In the genomic region with DNA sequence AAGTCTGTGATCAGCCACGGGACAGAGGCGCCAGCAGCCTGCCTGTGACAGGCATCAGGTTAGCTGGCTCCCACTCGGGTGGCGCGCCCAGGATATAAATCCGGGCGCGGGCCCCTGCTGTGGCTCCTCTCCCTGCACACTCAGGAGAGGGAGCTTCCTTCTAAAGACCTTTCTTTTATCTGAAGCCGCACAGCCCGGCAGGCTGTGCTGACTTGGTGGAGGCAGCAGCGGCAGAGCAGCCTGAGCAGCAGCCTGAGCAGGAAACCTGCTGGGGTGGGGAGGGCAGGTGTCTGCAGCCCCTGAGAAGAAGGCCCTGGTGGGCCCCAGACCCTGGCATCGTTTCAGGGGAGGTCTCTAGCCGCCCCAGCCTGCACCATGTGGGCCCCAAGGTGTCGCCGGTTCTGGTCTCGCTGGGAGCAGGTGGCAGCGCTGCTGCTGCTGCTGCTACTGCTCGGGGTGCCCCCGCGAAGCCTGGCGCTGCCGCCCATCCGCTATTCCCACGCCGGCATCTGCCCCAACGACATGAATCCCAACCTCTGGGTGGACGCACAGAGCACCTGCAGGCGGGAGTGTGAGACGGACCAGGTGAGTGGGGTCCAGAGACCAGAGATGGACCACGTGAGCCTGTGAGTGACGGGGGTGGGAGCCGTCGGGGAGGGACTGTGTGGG, we compare ENCODE assay signal across 16 cellular contexts. TPM values are rescaled to one million over a fixed set of nuclear protein-coding genes. Genes with fewer than 3 reads are reported as not detected.
DNase-seq lines count a peak whose midpoint lies in the region; ATAC-seq, FAIRE-seq and TF ChIP-seq lines count a peak whose summit lies in the region.
"Had no signal": no experiment of that assay in that cellular context is flagged by ENCODE, and none has a peak within 500 bp of the region (broad histone marks: within the 10 kb centered on the region; RNA-seq: fewer than 3 reads in every experiment).

A gene with protein sequence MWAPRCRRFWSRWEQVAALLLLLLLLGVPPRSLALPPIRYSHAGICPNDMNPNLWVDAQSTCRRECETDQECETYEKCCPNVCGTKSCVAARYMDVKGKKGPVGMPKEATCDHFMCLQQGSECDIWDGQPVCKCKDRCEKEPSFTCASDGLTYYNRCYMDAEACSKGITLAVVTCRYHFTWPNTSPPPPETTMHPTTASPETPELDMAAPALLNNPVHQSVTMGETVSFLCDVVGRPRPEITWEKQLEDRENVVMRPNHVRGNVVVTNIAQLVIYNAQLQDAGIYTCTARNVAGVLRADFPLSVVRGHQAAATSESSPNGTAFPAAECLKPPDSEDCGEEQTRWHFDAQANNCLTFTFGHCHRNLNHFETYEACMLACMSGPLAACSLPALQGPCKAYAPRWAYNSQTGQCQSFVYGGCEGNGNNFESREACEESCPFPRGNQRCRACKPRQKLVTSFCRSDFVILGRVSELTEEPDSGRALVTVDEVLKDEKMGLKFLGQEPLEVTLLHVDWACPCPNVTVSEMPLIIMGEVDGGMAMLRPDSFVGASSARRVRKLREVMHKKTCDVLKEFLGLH (plus strand): TSS at position 24 of the 669 bp plus-strand sequence. CDS start 352 bp downstream, at position 376.

- ATAC-seq in GM19467 (IDR thresholded peaks at IDR 0.05; ENCODE audit: unreplicated experiment) (no peak), gastroesophageal sphincter (no peak)
- ATAC-seq: stimulated activated naive B cell treated with anti-CD40 and anti-IgM and Interleukin-4, amounts not matched to agents 10 μg/mL and 1 μg/mL and 100 μg/mL, for 72 hours had no signal

- no peak for TF ChIP-seq POLR2A in GM12891 (IDR thresholded peaks at IDR 0.05; ENCODE audit: low read depth, low read length)
- no peak for TF ChIP-seq POLR2A in gastroesophageal sphincter (IDR thresholded peaks at IDR 0.05)

- H3K36me3 ChIP-seq in gastroesophageal sphincter = no peaks in the 10 kb centered on the region

- H3K9me3 Mint-ChIP-seq in CD14-positive monocyte (no peaks in the 10 kb centered on the region), glutamatergic neuron (ENCODE audit: unreplicated experiment) (no peaks in the 10 kb centered on the region), progenitor cell of endocrine pancreas (ENCODE audit: low read depth) (no peaks in the 10 kb centered on the region)
- H3K9me3 Mint-ChIP-seq: CD4-positive, alpha-beta T cell; stimulated activated naive B cell treated with anti-CD40 and anti-IgM and Interleukin-4, amounts not matched to agents 10 μg/mL and 1 μg/mL and 100 μg/mL, for 72 hours had no signal

- TF ChIP-seq EP300 in gastroesophageal sphincter (IDR thresholded peaks at IDR 0.05) = no peak

- H3K36me3 Mint-ChIP-seq in CD14-positive monocyte = no peaks in the 10 kb centered on the region
- no peaks in the 10 kb centered on the region for H3K36me3 Mint-ChIP-seq in glutamatergic neuron (ENCODE audit: unreplicated experiment)
- no peaks in the 10 kb centered on the region for H3K36me3 Mint-ChIP-seq in progenitor cell of endocrine pancreas (ENCODE audit: insufficient read depth)
- H3K36me3 Mint-ChIP-seq: stimulated activated naive B cell treated with anti-CD40 and anti-IgM and Interleukin-4, amounts not matched to agents 10 μg/mL and 1 μg/mL and 100 μg/mL, for 72 hours had no signal

- TF ChIP-seq CTCF in CD14-positive monocyte (IDR thresholded peaks at IDR 0.05) (no peak), glutamatergic neuron (IDR thresholded peaks at IDR 0.05; ENCODE audit: partially characterized antibody, unreplicated experiment) (no peak), progenitor cell of endocrine pancreas (IDR thresholded peaks at IDR 0.05; ENCODE audit: unreplicated experiment) (no peak), gastroesophageal sphincter (IDR thresholded peaks at IDR 0.05) (no peak)

- intact Hi-C loops in CD14-positive monocyte (cut with micrococcal nuclease) = no loop called here

- H3K27ac ChIP-seq in gastroesophageal sphincter = peak within 1 kb of the TSS in 1 of 4 donors; percentile 31

- peak within 1 kb of the TSS in 1 of 7 donors; percentile 24 for H3K27ac Mint-ChIP-seq in CD14-positive monocyte
- peak within 1 kb of the TSS; percentile 93 for H3K27ac Mint-ChIP-seq in glutamatergic neuron (ENCODE audit: unreplicated experiment)
- H3K27ac Mint-ChIP-seq in progenitor cell of endocrine pancreas = peak within 1 kb of the TSS; percentile 18
- H3K27ac Mint-ChIP-seq: CD4-positive, alpha-beta T cell; stimulated activated naive B cell treated with anti-CD40 and anti-IgM and Interleukin-4, amounts not matched to agents 10 μg/mL and 1 μg/mL and 100 μg/mL, for 72 hours had no signal

- H3K27me3 Mint-ChIP-seq in CD14-positive monocyte (ENCODE audit: low read depth in 3 of 3) (peaks cover 12 to 20% (median 13%) of the 10 kb centered on the region in 3 donors), glutamatergic neuron (ENCODE audit: unreplicated experiment) (peaks cover 10% of the 10 kb centered on the region), progenitor cell of endocrine pancreas (peaks cover 19% of the 10 kb centered on the region)

- peaks cover 0 to 22% (median 5%) of the 10 kb centered on the region in 3 donors for H3K4me1 ChIP-seq in gastroesophageal sphincter

- 90% methylated on average over 2 of the region's 33 CpGs; no CpG with 5 or more reads in 1 of the 2 donors for WGBS in gastroesophageal sphincter (ENCODE audit: low coverage in 1 of 2), 2 donors

- H3K4me1 Mint-ChIP-seq in CD14-positive monocyte = peaks cover 8% of the 10 kb centered on the region
- H3K4me1 Mint-ChIP-seq in glutamatergic neuron (ENCODE audit: low read depth, unreplicated experiment) = peaks cover 45% of the 10 kb centered on the region
- H3K4me1 Mint-ChIP-seq in progenitor cell of endocrine pancreas (ENCODE audit: low read depth) = peaks cover 18% of the 10 kb centered on the region

- peak within 1 kb of the TSS in 1 of 2 donors; percentile 39 for H3K4me3 ChIP-seq in gastroesophageal sphincter

- DNase-seq in CD14-positive monocyte (ENCODE audit: low spot score) = peak; percentile 37
- peak; percentile 36 for DNase-seq in NCI-H69 (lab: John Stamatoyannopoulos, UW)
- no peak for DNase-seq in glutamatergic neuron
- no peak for DNase-seq in progenitor cell of endocrine pancreas (ENCODE audit: low spot score, unreplicated experiment)
- no peak for DNase-seq in GM12891 (ENCODE audit: insufficient read length, low spot score)
- DNase-seq in dedifferentiated amniotic fluid mesenchymal stem cell (ENCODE audit: extremely low spot score) = no peak
- DNase-seq: activated T-cell treated with anti-CD3 and anti-CD28 coated beads, Interleukin-2, amount 50 U/mL, for 48 hours; CD4-positive, alpha-beta T cell; effector CD8-positive, alpha-beta T cell; NK-92 treated with Interleukin-12 subunit alpha and Interleukin-12 subunit beta, amount 100 ng/mL, for 24 hours; stimulated activated CD4-positive, alpha-beta T cell treated with anti-CD3 and anti-CD28 coated beads, Interleukin-12 subunit alpha, Interleukin-12 subunit beta, amount 100 ng/mL, for 4 hours; stimulated activated naive B cell treated with anti-CD40 and anti-IgM and Interleukin-4, amounts not matched to agents 10 μg/mL and 1 μg/mL and 100 μg/mL, for 72 hours had no signal

- H3K4me3 Mint-ChIP-seq in CD14-positive monocyte (no peak within 1 kb of the TSS), glutamatergic neuron (ENCODE audit: unreplicated experiment) (peak within 1 kb of the TSS; percentile 72), progenitor cell of endocrine pancreas (ENCODE audit: low read depth) (peak within 1 kb of the TSS; percentile 37)
- H3K4me3 Mint-ChIP-seq: CD4-positive, alpha-beta T cell; stimulated activated naive B cell treated with anti-CD40 and anti-IgM and Interleukin-4, amounts not matched to agents 10 μg/mL and 1 μg/mL and 100 μg/mL, for 72 hours had no signal

- no peaks in the 10 kb centered on the region for H3K27me3 ChIP-seq in gastroesophageal sphincter

- H3K9me3 ChIP-seq in gastroesophageal sphincter = no peaks in the 10 kb centered on the region

- no peak for FAIRE-seq in GM12891 (lab: Jason Lieb, UNC)
- FAIRE-seq: islet of Langerhans had no signal

TF ChIP-seq in GM12891, 5 proteins besides CTCF, POLR2A, EP300 and RAD21:
- TF ChIP-seq PAX5 (IDR thresholded peaks at IDR 0.05; ENCODE audit: insufficient read depth, low read length, severe bottlenecking) (no peak), TAF1 (IDR thresholded peaks at IDR 0.05; ENCODE audit: low read depth, low read length) (no peak)

RNA-seq across cellular contexts. Expression of the gene that starts here (rescaled TPM):
- not detected for polyA plus RNA-seq in CD14-positive monocyte
- total RNA-seq in glutamatergic neuron (ENCODE audit: unreplicated experiment) (3.5 TPM), progenitor cell of endocrine pancreas (not detected in 2 replicates), gastroesophageal sphincter (under 1 TPM; 0.16 to 0.69 (median 0.36) TPM)
- polyA plus RNA-seq in GM12891 (2012; ENCODE audit: low read depth, missing spikeins) = 0.14 TPM
- total RNA-seq: CD4-positive, alpha-beta T cell; LHCN-M2 had no signal

Comparison
In these comparisons a context has a peak if more than half of its experiments do, and no peak if none do; other contexts are left out.
1. Peak in DNase-seq in CD14-positive monocyte; RNA of the gene not detected or under 1 TPM.
2. H3K4me3 Mint-ChIP-seq: peak in glutamatergic neuron (single experiment) and progenitor cell of endocrine pancreas (single experiment); none in CD14-positive monocyte (0 of 2).